ENCODE assay signal across 11 cellular contexts in the genomic region with DNA sequence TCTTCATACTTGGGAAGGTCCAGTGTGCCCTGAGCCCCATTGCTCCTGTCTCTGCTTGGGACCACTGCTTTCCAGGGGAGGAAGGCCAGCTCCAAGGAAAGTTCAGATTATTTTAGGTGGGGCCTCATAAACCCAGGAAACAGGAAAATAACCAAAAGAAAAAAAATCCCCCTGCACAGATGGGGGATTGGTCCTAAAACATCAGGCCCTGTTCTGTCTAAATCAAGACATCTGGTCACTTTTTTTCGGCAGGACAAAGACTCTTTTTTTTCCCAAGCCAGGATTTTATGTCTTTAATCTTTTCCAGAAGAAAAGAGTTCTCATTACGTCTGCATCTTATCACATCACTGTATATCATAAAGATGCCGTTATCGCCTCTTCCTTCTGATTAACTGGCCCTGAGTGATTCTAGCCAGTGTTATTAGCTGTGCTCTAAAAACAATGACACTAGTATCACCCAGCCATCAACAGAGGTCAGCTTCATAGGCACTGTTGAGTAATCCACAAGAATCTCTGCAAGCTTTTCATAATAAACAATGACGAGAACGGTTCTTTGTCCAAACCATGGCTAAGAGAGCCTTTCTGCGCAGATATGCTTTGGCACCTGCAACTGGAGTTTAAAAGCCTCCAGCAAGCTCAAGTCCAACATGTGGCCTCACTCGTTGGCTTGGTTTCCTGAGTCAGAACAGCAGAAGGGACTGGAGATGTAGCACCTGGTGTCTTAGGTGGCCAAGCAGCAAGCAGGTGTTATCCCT.
DNase-seq lines count a peak whose midpoint lies in the region; ATAC-seq and TF ChIP-seq lines count a peak whose summit lies in the region.
"Had no signal": no experiment of that assay in that cellular context is flagged by ENCODE, and none has a peak within 500 bp of the region (broad histone marks: within the 10 kb centered on the region; RNA-seq: fewer than 3 reads in every experiment).

No MANE protein-coding gene starts in this region.

- peak overlapping the region; percentile 50; the same call in 1 of the 2 replicates for H2BK20ac ChIP-seq in IMR-90 (ENCODE audit: low read depth, low read length)

- no peak overlapping the region for H3K56ac ChIP-seq in IMR-90 (ENCODE audit: extremely low read depth, insufficient read depth, low read length)

- H3K9me3 ChIP-seq in IMR-90 (ENCODE audit: control insufficient read depth, insufficient read depth, low read length): no peaks in the 10 kb centered on the region
- H3K9me3 ChIP-seq in testis: no peaks in the 10 kb centered on the region

- peak overlapping the region; percentile 38; the same call in 1 of the 3 replicates for H2BK15ac ChIP-seq in IMR-90 (ENCODE audit: low read depth, low read length)

- POLR2A ChIA-PET in IMR-90 (lab: Charles Lee; ENCODE audit: unreplicated experiment): no interaction called here

- H3K79me1 ChIP-seq in IMR-90 (ENCODE audit: low read depth in 1 of 2, low read length in 2 of 2): 0 out of 4 replicates have a peak, but pooled peaks cover 0 to 4% of the 10 kb centered on the region in 2 experiments

- dilution Hi-C loops in IMR-90 (cut with HindIII; ENCODE audit: low sequenced_read_pairs, unreplicated experiment): no loop called here

- H3K36me3 ChIP-seq in IMR-90 (ENCODE audit: control insufficient read depth, insufficient read depth, low read length) (no peaks in the 10 kb centered on the region), testis (ENCODE audit: low read depth, missing control alignments) (no peaks in the 10 kb centered on the region)

- peaks cover 21% of the 10 kb centered on the region for H3K9me1 ChIP-seq in IMR-90 (ENCODE audit: insufficient read depth, low read length)

- peaks cover 27% of the 10 kb centered on the region for H3K4me1 ChIP-seq in IMR-90 (ENCODE audit: control insufficient read depth, insufficient read depth, low read length)
- H3K4me1 ChIP-seq in testis: peaks cover 10% of the 10 kb centered on the region

- H3K4ac ChIP-seq in IMR-90 (ENCODE audit: low read depth, low read length): peak overlapping the region; percentile 64

- 0 out of 4 replicates have a peak overlapping the region, but pooled peaks of 1 of the 2 experiments have one; percentile 20 for H4K8ac ChIP-seq in IMR-90 (ENCODE audit: low read depth in 2 of 2, low read length in 2 of 2)

- H3K4me3 ChIP-seq in IMR-90 (ENCODE audit: insufficient read depth, low read depth, low read length): no peak overlapping the region
- no peak overlapping the region for H3K4me3 ChIP-seq in choroid plexus epithelial cell (ENCODE audit: low read depth, low read length)
- no peak overlapping the region for H3K4me3 ChIP-seq in testis

- H4K91ac ChIP-seq in IMR-90 (ENCODE audit: insufficient read depth, low read depth, low read length): 0 out of 2 replicates have a peak overlapping the region, but pooled peaks have one; percentile 37

- H4K5ac ChIP-seq in IMR-90 (ENCODE audit: low read depth, low read length): peak overlapping the region; percentile 42; the same call in 1 of the 2 replicates

- peak overlapping the region; percentile 61 for H3K14ac ChIP-seq in IMR-90 (replicated peaks; ENCODE audit: low read depth, low read length)

- H2AK5ac ChIP-seq in IMR-90 (ENCODE audit: low read depth, low read length): peak overlapping the region; percentile 38

- DNase-seq in IMR-90: peak; percentile 99
- peak; percentile 87 for DNase-seq in choroid plexus epithelial cell (ENCODE audit: low read depth)
- peak; percentile 84 for DNase-seq in inferior parietal cortex (ENCODE audit: extremely low spot score)
- DNase-seq in testis: peak; percentile 63
- no peak for DNase-seq in NCI-H2081 (lab: John Stamatoyannopoulos, UW)
- no peak for DNase-seq in stimulated activated CD4-positive, alpha-beta T cell treated with anti-CD3 and anti-CD28 coated beads, Interleukin-15, amount 100 ng/mL, for 24 hours
- no peak for DNase-seq in NCI-H1105 (lab: John Stamatoyannopoulos, UW)
- DNase-seq in cerebellar nuclear complex (lab: John Stamatoyannopoulos, UW): no peak
- DNase-seq: islet precursor cell, NCI-H446, T-cell had no signal

- peaks cover 2% of the 10 kb centered on the region; the same call in 1 of the 2 replicates for H4K20me1 ChIP-seq in IMR-90 (ENCODE audit: insufficient read depth, low read length)

- no peak overlapping the region for H3K9ac ChIP-seq in IMR-90 (ENCODE audit: low read depth, low read length)

- H3K27ac ChIP-seq in IMR-90 (ENCODE audit: insufficient read depth, low read length): peak overlapping the region; percentile 55; the same call in 1 of the 2 replicates
- H3K27ac ChIP-seq in testis: no peak overlapping the region

- H3K27me3 ChIP-seq in IMR-90 (ENCODE audit: control insufficient read depth, insufficient read depth, low read length) (no peaks in the 10 kb centered on the region), testis (no peaks in the 10 kb centered on the region)

- in situ Hi-C loops in IMR-90 (cut with MboI; ENCODE audit: low sequenced_read_pairs): no loop called here

- peak overlapping the region; percentile 29 for H2AK9ac ChIP-seq in IMR-90 (replicated peaks; ENCODE audit: low read depth, low read length, poor library complexity)

- intact Hi-C loops in IMR-90 (cut with micrococcal nuclease): no loop called here
- intact Hi-C loops in testis (cut with DNase I; ENCODE audit: low total_unique reads): no loop called here

- H3K23ac ChIP-seq in IMR-90 (ENCODE audit: low read depth, low read length): peak overlapping the region; percentile 1; the same call in 1 of the 2 replicates

- no TSS peak for BruUV-seq in IMR-90 (replicated peaks; lab: Mats Ljungman, UMichigan)

- WGBS in IMR-90 (ENCODE audit: extremely low coverage in 2 of 2, insufficient read length in 1 of 2), 2 experiments: 0% methylated on average over 3 of the region's 8 CpGs; no CpG with 5 or more reads in 1 of the 2 experiments
- 36 to 45% methylated on average over 8 of the region's 8 CpGs for WGBS in testis, 2 donors

- H3K4me2 ChIP-seq in IMR-90 (ENCODE audit: low read depth, low read length): no peak overlapping the region

- TF ChIP-seq POLR2A in IMR-90 (IDR thresholded peaks at IDR 0.05; ENCODE audit: low read depth, low read length) (no peak), testis (IDR thresholded peaks at IDR 0.05) (no peak)

- CTCF ChIA-PET in IMR-90 (lab: Yijun Ruan, JAX): no interaction called here

- peak overlapping the region; percentile 47 for H3K18ac ChIP-seq in IMR-90 (ENCODE audit: low read depth, low read length)

- peak overlapping the region; percentile 12 for H2AFZ ChIP-seq in IMR-90 (replicated peaks; ENCODE audit: low read length, poor library complexity)

- ATAC-seq in IMR-90 (ENCODE audit: low read depth): peak; percentile 81
- ATAC-seq: T-cell had no signal

- peak overlapping the region; percentile 48 for H2BK5ac ChIP-seq in IMR-90 (ENCODE audit: low read depth, low read length, poor library complexity, severe bottlenecking)

- TF ChIP-seq CTCF in IMR-90 (conservative IDR thresholded peaks at IDR 0.05; ENCODE audit: low read depth, low read length) (no peak), choroid plexus epithelial cell (conservative IDR thresholded peaks at IDR 0.05; ENCODE audit: low read depth, low read length) (no peak), testis (IDR thresholded peaks at IDR 0.05) (no peak)

- no peak for TF ChIP-seq RAD21 in IMR-90 (IDR thresholded peaks at IDR 0.05; ENCODE audit: low read length)

- peak overlapping the region; percentile 48 for H2BK120ac ChIP-seq in IMR-90 (ENCODE audit: low read depth, low read length)

TF ChIP-seq in IMR-90, 13 proteins besides CTCF, POLR2A, EP300 and RAD21:
- TF ChIP-seq MXI1 (IDR thresholded peaks at IDR 0.05; ENCODE audit: borderline replicate concordance, low read depth, low read length) (peak; percentile 54; the same call in 1 of the 2 replicates), RCOR1 (IDR thresholded peaks at IDR 0.05; ENCODE audit: insufficient replicate concordance, low read length) (peak; percentile 96), MAFK (IDR thresholded peaks at IDR 0.05; ENCODE audit: low read depth, low read length) (peak; percentile 3; the same call in 1 of the 2 replicates), BHLHE40 (IDR thresholded peaks at IDR 0.05; ENCODE audit: low read depth, low read length) (peak; percentile 76), MAZ (IDR thresholded peaks at IDR 0.05; ENCODE audit: borderline replicate concordance, low read depth, low read length) (no peak), FOS (IDR thresholded peaks at IDR 0.05; ENCODE audit: low read depth, low read length) (peak; percentile 46; the same call in 1 of the 2 replicates), NFE2L2 (IDR thresholded peaks at IDR 0.05; ENCODE audit: low read depth, low read length) (no peak; the same call in 1 of the 2 replicates), SMC3 (IDR thresholded peaks at IDR 0.05; ENCODE audit: low read depth, low read length) (peak; percentile 10; the same call in 1 of the 2 replicates), CHD1 (IDR thresholded peaks at IDR 0.05; ENCODE audit: low read depth, low read length) (0 out of 2 replicates have a peak, but pooled peaks have one; percentile 43), CEBPB (IDR thresholded peaks at IDR 0.05; ENCODE audit: low read depth, low read length) (peak; percentile 95), RFX5 (IDR thresholded peaks at IDR 0.05; ENCODE audit: low read depth, low read length) (no peak)
- TF ChIP-seq, protein P1, sequence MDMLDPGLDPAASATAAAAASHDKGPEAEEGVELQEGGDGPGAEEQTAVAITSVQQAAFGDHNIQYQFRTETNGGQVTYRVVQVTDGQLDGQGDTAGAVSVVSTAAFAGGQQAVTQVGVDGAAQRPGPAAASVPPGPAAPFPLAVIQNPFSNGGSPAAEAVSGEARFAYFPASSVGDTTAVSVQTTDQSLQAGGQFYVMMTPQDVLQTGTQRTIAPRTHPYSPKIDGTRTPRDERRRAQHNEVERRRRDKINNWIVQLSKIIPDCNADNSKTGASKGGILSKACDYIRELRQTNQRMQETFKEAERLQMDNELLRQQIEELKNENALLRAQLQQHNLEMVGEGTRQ (IDR thresholded peaks at IDR 0.05; ENCODE audit: low read depth, low read length): peak; percentile 47
- TF ChIP-seq, protein P2, sequence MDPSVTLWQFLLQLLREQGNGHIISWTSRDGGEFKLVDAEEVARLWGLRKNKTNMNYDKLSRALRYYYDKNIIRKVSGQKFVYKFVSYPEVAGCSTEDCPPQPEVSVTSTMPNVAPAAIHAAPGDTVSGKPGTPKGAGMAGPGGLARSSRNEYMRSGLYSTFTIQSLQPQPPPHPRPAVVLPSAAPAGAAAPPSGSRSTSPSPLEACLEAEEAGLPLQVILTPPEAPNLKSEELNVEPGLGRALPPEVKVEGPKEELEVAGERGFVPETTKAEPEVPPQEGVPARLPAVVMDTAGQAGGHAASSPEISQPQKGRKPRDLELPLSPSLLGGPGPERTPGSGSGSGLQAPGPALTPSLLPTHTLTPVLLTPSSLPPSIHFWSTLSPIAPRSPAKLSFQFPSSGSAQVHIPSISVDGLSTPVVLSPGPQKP (IDR thresholded peaks at IDR 0.05; ENCODE audit: borderline replicate concordance, low read depth, low read length): no peak

Comparison
In these comparisons a context has a peak if more than half of its experiments do, and no peak if none do; other contexts are left out.
1. DNase-seq: peak in IMR-90 (single experiment), choroid plexus epithelial cell (single experiment), inferior parietal cortex (single experiment) and testis (single experiment); none in NCI-H2081 (0 of 2), stimulated activated CD4-positive, alpha-beta T cell treated with anti-CD3 and anti-CD28 coated beads, Interleukin-15, amount 100 ng/mL, for 24 hours (single experiment), NCI-H1105 (single experiment) and cerebellar nuclear complex (0 of 2).